In genomic region chr1:15662539-15662938, GRCh38 we compare ENCODE assay signal across 20 cellular contexts.
"Had no signal": no experiment of that assay in that cellular context is flagged by ENCODE, and none has a peak within 500 bp of the region (broad histone marks: within the 10 kb centered on the region; RNA-seq: fewer than 3 reads in every experiment).

No MANE protein-coding gene starts in this region.

- H3K4me3 Mint-ChIP-seq: dendritic cell treated with granulocyte-macrophage colony-stimulating factor and Interleukin-4, amounts not matched to agents 40 ng/mL and 50 ng/mL, for 4 days; effector memory CD8-positive, alpha-beta T cell; naive B cell; nephron; type B pancreatic cell had no signal

- H3K27ac Mint-ChIP-seq: dendritic cell treated with granulocyte-macrophage colony-stimulating factor and Interleukin-4, amounts not matched to agents 40 ng/mL and 50 ng/mL, for 4 days; effector memory CD8-positive, alpha-beta T cell; nephron; type B pancreatic cell had no signal

- H3K27me3 ChIP-seq: foreskin keratinocyte, left lung, pancreas, sigmoid colon had no signal

- H3K9me3 ChIP-seq: left lung, pancreas, prostate gland, sigmoid colon had no signal

- ATAC-seq: effector memory CD8-positive, alpha-beta T cell; foreskin keratinocyte; left lung; pancreas had no signal

- H3K4me3 ChIP-seq: left lung, lung, pancreas, prostate gland, sigmoid colon, skin epidermis had no signal

- H3K27ac ChIP-seq: foreskin keratinocyte, left lung, pancreas, prostate gland, sigmoid colon, skin epidermis had no signal

- DNase-seq: cerebellar nuclear complex; effector memory CD8-positive, alpha-beta T cell; erythroblast; foreskin keratinocyte; islet precursor cell; left lung; mesenchymal stem cell; naive B cell; occipital lobe; pancreas; retina; sigmoid colon; stimulated activated CD4-positive, alpha-beta T cell treated with anti-CD3 and anti-CD28 coated beads, Interleukin-12 subunit alpha, Interleukin-12 subunit beta, amount 100 ng/mL, for 4 hours; stimulated activated naive CD4-positive, alpha-beta T cell treated with Interleukin-2 at 50 U/mL for 16 hours had no signal

- H3K4me1 ChIP-seq: foreskin keratinocyte, left lung, prostate gland, sigmoid colon had no signal

- H3K27me3 Mint-ChIP-seq: dendritic cell treated with granulocyte-macrophage colony-stimulating factor and Interleukin-4, amounts not matched to agents 40 ng/mL and 50 ng/mL, for 4 days; effector memory CD8-positive, alpha-beta T cell; naive B cell; type B pancreatic cell had no signal

- H3K9me3 Mint-ChIP-seq: dendritic cell treated with granulocyte-macrophage colony-stimulating factor and Interleukin-4, amounts not matched to agents 40 ng/mL and 50 ng/mL, for 4 days; effector memory CD8-positive, alpha-beta T cell; naive B cell; nephron; type B pancreatic cell had no signal
